ENCODE assay signal across 18 cellular contexts in genomic region chr13:51303063-51303552, GRCh38. TPM values are rescaled to one million over a fixed set of nuclear protein-coding genes. Genes with fewer than 3 reads are reported as not detected.
"Had no signal": no experiment of that assay in that cellular context is flagged by ENCODE, and none has a peak within 500 bp of the region (broad histone marks: within the 10 kb centered on the region; RNA-seq: fewer than 3 reads in every experiment).

No MANE protein-coding gene starts in this region.

- H3K36me3 ChIP-seq: heart right ventricle, right lobe of liver, tibial nerve, vagina had no signal

- H3K27ac ChIP-seq: heart right ventricle, right lobe of liver, tibial nerve, vagina had no signal

- ATAC-seq: activated CD4-positive, alpha-beta T cell treated with anti-CD3 and anti-CD28 coated beads for 36 hours; activated CD8-positive, alpha-beta T cell treated with anti-CD3 and anti-CD28 coated beads, Interleukin-2, amount 10 ng/mL, durations not matched to agents 7 days and 5 days; heart right ventricle; left colon; naive thymus-derived CD4-positive, alpha-beta T cell; right lobe of liver; stimulated activated memory B cell treated with anti-CD40 and anti-IgM and Interleukin-4, amounts not matched to agents 10 μg/mL and 1 μg/mL and 100 μg/mL, for 72 hours had no signal

- H3K4me3 ChIP-seq: heart right ventricle, right lobe of liver, tibial nerve, vagina had no signal

- H3K27me3 Mint-ChIP-seq: progenitor cell of endocrine pancreas had no signal

- H3K27ac Mint-ChIP-seq: activated CD4-positive, alpha-beta T cell treated with anti-CD3 and anti-CD28 coated beads for 36 hours; activated CD8-positive, alpha-beta T cell treated with anti-CD3 and anti-CD28 coated beads, Interleukin-2, amount 10 ng/mL, durations not matched to agents 7 days and 5 days; naive thymus-derived CD4-positive, alpha-beta T cell; progenitor cell of endocrine pancreas; stimulated activated memory B cell treated with anti-CD40 and anti-IgM and Interleukin-4, amounts not matched to agents 10 μg/mL and 1 μg/mL and 100 μg/mL, for 72 hours had no signal

- H3K9me3 Mint-ChIP-seq: naive thymus-derived CD4-positive, alpha-beta T cell; stimulated activated memory B cell treated with anti-CD40 and anti-IgM and Interleukin-4, amounts not matched to agents 10 μg/mL and 1 μg/mL and 100 μg/mL, for 72 hours had no signal

- H3K9me3 ChIP-seq: heart right ventricle, right lobe of liver, tibial nerve, vagina had no signal

- H3K4me1 Mint-ChIP-seq: activated CD4-positive, alpha-beta T cell treated with anti-CD3 and anti-CD28 coated beads for 36 hours; naive thymus-derived CD4-positive, alpha-beta T cell; stimulated activated memory B cell treated with anti-CD40 and anti-IgM and Interleukin-4, amounts not matched to agents 10 μg/mL and 1 μg/mL and 100 μg/mL, for 72 hours had no signal

- H3K4me1 ChIP-seq: heart right ventricle, right lobe of liver, tibial nerve, vagina had no signal

- DNase-seq: activated CD4-positive, alpha-beta T cell treated with anti-CD3 and anti-CD28 coated beads for 36 hours; activated CD8-positive, alpha-beta memory T cell treated with anti-CD3 and anti-CD28 coated beads, Interleukin-2, amount 50 U/mL, for 48 hours; activated CD8-positive, alpha-beta T cell treated with anti-CD3 and anti-CD28 coated beads, Interleukin-2, amount 10 ng/mL, durations not matched to agents 7 days and 5 days; aorta; heart right ventricle; left colon; naive thymus-derived CD4-positive, alpha-beta T cell; occipital lobe; right lobe of liver; stimulated activated CD4-positive, alpha-beta T cell treated with anti-CD3 and anti-CD28 coated beads, Interleukin-1b, Interleukin-23, amount 100 ng/mL, for 48 hours; T1000 had no signal

- H3K27me3 ChIP-seq: heart right ventricle, right lobe of liver, tibial nerve, vagina had no signal

- H3K4me3 Mint-ChIP-seq: activated CD4-positive, alpha-beta T cell treated with anti-CD3 and anti-CD28 coated beads for 36 hours; activated CD8-positive, alpha-beta T cell treated with anti-CD3 and anti-CD28 coated beads, Interleukin-2, amount 10 ng/mL, durations not matched to agents 7 days and 5 days; naive thymus-derived CD4-positive, alpha-beta T cell; stimulated activated memory B cell treated with anti-CD40 and anti-IgM and Interleukin-4, amounts not matched to agents 10 μg/mL and 1 μg/mL and 100 μg/mL, for 72 hours had no signal

- H3K36me3 Mint-ChIP-seq: stimulated activated memory B cell treated with anti-CD40 and anti-IgM and Interleukin-4, amounts not matched to agents 10 μg/mL and 1 μg/mL and 100 μg/mL, for 72 hours had no signal

RNA-seq across cellular contexts. Expression of gene SERPINE3, which starts 36.4 kb away (rescaled TPM):
- total RNA-seq: activated CD4-positive, alpha-beta T cell treated with anti-CD3 and anti-CD28 coated beads for 36 hours; activated CD8-positive, alpha-beta T cell treated with anti-CD3 and anti-CD28 coated beads, Interleukin-2, amount 10 ng/mL, durations not matched to agents 7 days and 5 days; aorta; bronchial epithelial cell; endothelial cell of umbilical vein; heart right ventricle; left colon; lung microvascular endothelial cell; naive thymus-derived CD4-positive, alpha-beta T cell; progenitor cell of endocrine pancreas; right lobe of liver; vagina had no signal
